In genomic region chr7:132234751-132235150, GRCh38 we compare ENCODE assay signal across 21 cellular contexts.
DNase-seq lines count a peak whose midpoint lies in the region; ATAC-seq and TF ChIP-seq lines count a peak whose summit lies in the region.
"Had no signal": no experiment of that assay in that cellular context is flagged by ENCODE, and none has a peak within 500 bp of the region (broad histone marks: within the 10 kb centered on the region; RNA-seq: fewer than 3 reads in every experiment).

No MANE protein-coding gene starts in this region.

- H2BK5ac ChIP-seq in mesenchymal stem cell (ENCODE audit: low read depth, low read length, poor library complexity, severe bottlenecking), result no peak overlapping the region

- no peak overlapping the region for H4K91ac ChIP-seq in mesenchymal stem cell (ENCODE audit: low read length)

- peaks cover 0 to 17% of the 10 kb centered on the region in 2 experiments for H3K36me3 ChIP-seq in mesenchymal stem cell (ENCODE audit: control insufficient read depth in 1 of 2, insufficient read depth in 2 of 2, low read depth in 1 of 2, low read length in 2 of 2)
- no peaks in the 10 kb centered on the region for H3K36me3 ChIP-seq in uterus
- H3K36me3 ChIP-seq: BLaER1 treated with 17β-estradiol and CSF1 and Interleukin-3, amounts not matched to agents 10 nM and 100 nM; SJSA1 had no signal

- H3K4me3 ChIP-seq in right cardiac atrium (ENCODE audit: low read length), result no peak overlapping the region
- no peak overlapping the region for H3K4me3 ChIP-seq in fibroblast of pulmonary artery (replicated peaks; ENCODE audit: low read depth, low read length)
- H3K4me3 ChIP-seq in mesenchymal stem cell (ENCODE audit: insufficient read depth in 1 of 2, low read depth in 1 of 2, low read length in 2 of 2), result no peak overlapping the region
- no peak overlapping the region for H3K4me3 ChIP-seq in uterus
- H3K4me3 ChIP-seq: A549; BLaER1 treated with 17β-estradiol and CSF1 and Interleukin-3, amounts not matched to agents 10 nM and 100 nM; PC-9; SJSA1 had no signal

- H2BK120ac ChIP-seq in mesenchymal stem cell (ENCODE audit: low read depth, low read length), result no peak overlapping the region

- no peak overlapping the region for H2AK5ac ChIP-seq in mesenchymal stem cell (ENCODE audit: low read length, severe bottlenecking)

- intact Hi-C loops in right cardiac atrium (cut with DNase I), result no loop called here
- intact Hi-C loops in Right ventricle myocardium inferior (cut with DNase I), result no loop called here
- intact Hi-C loops in uterus (cut with DNase I; ENCODE audit: low total_unique reads), result no loop called here

- H2AFZ ChIP-seq in mesenchymal stem cell (ENCODE audit: low read depth, low read length), result no peak overlapping the region
- H2AFZ ChIP-seq: PC-9 had no signal

- H3K79me1 ChIP-seq in mesenchymal stem cell (replicated peaks; ENCODE audit: low read length, poor library complexity, severe bottlenecking), result no peaks in the 10 kb centered on the region

- H3K27me3 ChIP-seq in right cardiac atrium (ENCODE audit: control insufficient read depth, insufficient read depth), result no peaks in the 10 kb centered on the region
- no peaks in the 10 kb centered on the region for H3K27me3 ChIP-seq in mesenchymal stem cell (ENCODE audit: control insufficient read depth in 1 of 2, insufficient read depth in 1 of 2, low read length in 2 of 2)
- H3K27me3 ChIP-seq in uterus, result no peaks in the 10 kb centered on the region
- H3K27me3 ChIP-seq: BLaER1 treated with 17β-estradiol and CSF1 and Interleukin-3, amounts not matched to agents 10 nM and 100 nM; SJSA1 had no signal

- no peak overlapping the region for H2BK15ac ChIP-seq in mesenchymal stem cell (ENCODE audit: low read depth, poor library complexity, severe bottlenecking)

- ATAC-seq in right cardiac atrium (peak; percentile 30 to 68), Right ventricle myocardium inferior (no peak)
- ATAC-seq: A549 had no signal

- no peak overlapping the region for H3K9ac ChIP-seq in mesenchymal stem cell (ENCODE audit: low read length)
- H3K9ac ChIP-seq: BLaER1 treated with 17β-estradiol and CSF1 and Interleukin-3, amounts not matched to agents 10 nM and 100 nM; KMS-11 had no signal

- no peak overlapping the region for H3K18ac ChIP-seq in mesenchymal stem cell (ENCODE audit: low read depth in 1 of 2, low read length in 2 of 2)

- H3K14ac ChIP-seq in mesenchymal stem cell (ENCODE audit: low read length in 2 of 2), result no peak overlapping the region

- H3K9me3 ChIP-seq in right cardiac atrium (ENCODE audit: control insufficient read depth, low read length), result no peaks in the 10 kb centered on the region
- no peaks in the 10 kb centered on the region for H3K9me3 ChIP-seq in mesenchymal stem cell (ENCODE audit: control insufficient read depth, low read length)
- H3K9me3 ChIP-seq in uterus, result no peaks in the 10 kb centered on the region
- H3K9me3 ChIP-seq: A549; BLaER1 treated with 17β-estradiol and CSF1 and Interleukin-3, amounts not matched to agents 10 nM and 100 nM; SJSA1 had no signal

- H3K4me1 ChIP-seq in right cardiac atrium (ENCODE audit: control insufficient read depth, insufficient read depth, low read length) (no peaks in the 10 kb centered on the region), mesenchymal stem cell (ENCODE audit: control insufficient read depth, insufficient read depth, low read depth, low read length) (no peaks in the 10 kb centered on the region), uterus (no peaks in the 10 kb centered on the region)
- H3K4me1 ChIP-seq: A549; BLaER1 treated with 17β-estradiol and CSF1 and Interleukin-3, amounts not matched to agents 10 nM and 100 nM; SJSA1 had no signal

- no peak overlapping the region for H2BK12ac ChIP-seq in mesenchymal stem cell (ENCODE audit: low read length in 2 of 2)

- no peak overlapping the region for H3K23ac ChIP-seq in mesenchymal stem cell (ENCODE audit: low read length in 2 of 2)

- DNase-seq in right cardiac atrium (peak in 1 of 3 donors; percentile 24), Right ventricle myocardium inferior (ENCODE audit: missing footprints) (no peak), fibroblast of pulmonary artery (ENCODE audit: low read depth) (peak; percentile 46), mesenchymal stem cell (peak; percentile 38), stromal cell of bone marrow (ENCODE audit: low read depth) (peak; percentile 14), NCI-H774 (lab: John Stamatoyannopoulos, UW) (no peak), SK-N-DZ (ENCODE audit: low spot score) (no peak), uterus (no peak)
- DNase-seq: CD8-positive, alpha-beta memory T cell; HFFc6; MV-4-11; NCI-H187; NCI-H2107; NCI-H2227 treated with DMSO at 0.1 percent for 48 hours; NCI-H510A treated with DMSO at 0.1 percent for 48 hours; PC-9 had no signal

- H3K4ac ChIP-seq in mesenchymal stem cell (ENCODE audit: low read depth in 1 of 2, low read length in 2 of 2), result no peak overlapping the region

- no peak overlapping the region for H3K27ac ChIP-seq in right cardiac atrium (ENCODE audit: low read length)
- no peak overlapping the region for H3K27ac ChIP-seq in mesenchymal stem cell (ENCODE audit: low read length, poor library complexity, severe bottlenecking)
- H3K27ac ChIP-seq in uterus, result no peak overlapping the region
- H3K27ac ChIP-seq: A549; BLaER1 treated with 17β-estradiol and CSF1 and Interleukin-3, amounts not matched to agents 10 nM and 100 nM; KMS-11; PC-9; RWPE1; SJSA1 had no signal

- H3K4me2 ChIP-seq in mesenchymal stem cell (ENCODE audit: low read length, poor library complexity, severe bottlenecking), result no peak overlapping the region
- H3K4me2 ChIP-seq: A549; BLaER1 treated with 17β-estradiol and CSF1 and Interleukin-3, amounts not matched to agents 10 nM and 100 nM; KMS-11; PC-9 had no signal

- TF ChIP-seq CTCF in fibroblast of pulmonary artery (IDR thresholded peaks at IDR 0.05; ENCODE audit: low read length, missing control alignments), result no peak
- TF ChIP-seq CTCF in uterus (IDR thresholded peaks at IDR 0.05), result no peak

- TF ChIP-seq POLR2A in uterus (IDR thresholded peaks at IDR 0.05), result no peak

- H4K8ac ChIP-seq in mesenchymal stem cell (ENCODE audit: low read length), result no peak overlapping the region

Comparison
In these comparisons a context has a peak if more than half of its experiments do, and no peak if none do; other contexts are left out.
1. DNase-seq: peak in fibroblast of pulmonary artery (single experiment), mesenchymal stem cell (single experiment) and stromal cell of bone marrow (single experiment); none in Right ventricle myocardium inferior (single experiment), NCI-H774 (single experiment), SK-N-DZ (single experiment) and uterus (0 of 2).